1 cellular context compared by ENCODE assay signal in genomic region chr2:207225773-207226172, GRCh38.
TF ChIP-seq lines count a peak whose summit lies in the region.

No MANE protein-coding gene starts in this region.

TF ChIP-seq in IMR-90, 13 proteins besides CTCF, POLR2A, EP300 and RAD21 (continued from another document):
- TF ChIP-seq, protein P1, sequence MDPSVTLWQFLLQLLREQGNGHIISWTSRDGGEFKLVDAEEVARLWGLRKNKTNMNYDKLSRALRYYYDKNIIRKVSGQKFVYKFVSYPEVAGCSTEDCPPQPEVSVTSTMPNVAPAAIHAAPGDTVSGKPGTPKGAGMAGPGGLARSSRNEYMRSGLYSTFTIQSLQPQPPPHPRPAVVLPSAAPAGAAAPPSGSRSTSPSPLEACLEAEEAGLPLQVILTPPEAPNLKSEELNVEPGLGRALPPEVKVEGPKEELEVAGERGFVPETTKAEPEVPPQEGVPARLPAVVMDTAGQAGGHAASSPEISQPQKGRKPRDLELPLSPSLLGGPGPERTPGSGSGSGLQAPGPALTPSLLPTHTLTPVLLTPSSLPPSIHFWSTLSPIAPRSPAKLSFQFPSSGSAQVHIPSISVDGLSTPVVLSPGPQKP (IDR thresholded peaks at IDR 0.05; ENCODE audit: borderline replicate concordance, low read depth, low read length) = no peak
TF ChIP-seq in IMR-90: peak in this region for 0.
